9 cellular contexts compared by ENCODE assay signal in the genomic region with DNA sequence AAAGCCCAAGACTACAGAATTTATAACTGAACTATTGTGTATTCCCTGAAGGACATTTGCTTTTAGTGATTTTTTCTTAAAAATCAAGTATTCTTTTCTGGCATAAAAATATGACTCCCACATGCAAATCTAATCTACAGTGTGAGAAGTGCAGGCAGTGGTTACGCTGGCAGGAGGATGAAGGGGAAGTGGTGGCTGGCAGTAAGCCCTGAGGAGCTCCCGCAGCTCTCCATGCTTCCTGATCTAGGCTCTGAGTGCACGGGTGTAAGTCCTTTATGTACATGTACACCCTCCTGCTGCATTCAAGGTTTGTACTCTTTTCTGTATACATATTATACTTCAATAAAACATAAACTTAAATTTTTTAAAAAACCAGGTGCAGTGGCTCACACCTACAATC.
DNase-seq lines count a peak whose midpoint lies in the region; ATAC-seq and TF ChIP-seq lines count a peak whose summit lies in the region.
"Had no signal": no experiment of that assay in that cellular context is flagged by ENCODE, and none has a peak within 500 bp of the region (broad histone marks: within the 10 kb centered on the region; RNA-seq: fewer than 3 reads in every experiment).

No MANE protein-coding gene starts in this region.

- no peak for TF ChIP-seq POLR2A in esophagus squamous epithelium (IDR thresholded peaks at IDR 0.05)

- no peaks in the 10 kb centered on the region for H3K27me3 Mint-ChIP-seq in activated CD4-positive, alpha-beta memory T cell treated with anti-CD3 and anti-CD28 coated beads for 36 hours

- no peak overlapping the region for H3K18ac ChIP-seq in mesenchymal stem cell (ENCODE audit: low read depth in 1 of 2, low read length in 2 of 2)

- H3K79me1 ChIP-seq in mesenchymal stem cell (replicated peaks; ENCODE audit: low read length, poor library complexity, severe bottlenecking) = no peaks in the 10 kb centered on the region

- peak; percentile 75 for DNase-seq in CD1c-positive myeloid dendritic cell (ENCODE audit: extremely low spot score)
- peak; percentile 44 for DNase-seq in KG1 (lab: John Stamatoyannopoulos, UW)
- peak; percentile 23 for DNase-seq in activated CD4-positive, alpha-beta memory T cell treated with anti-CD3 and anti-CD28 coated beads for 36 hours
- DNase-seq in lower lobe of right lung = peak; percentile 66
- no peak for DNase-seq in NCI-H2029 (lab: John Stamatoyannopoulos, UW)
- DNase-seq in SHP77 (lab: John Stamatoyannopoulos, UW) = no peak
- DNase-seq in esophagus squamous epithelium (lab: John Stamatoyannopoulos, UW) = no peak
- DNase-seq in mesenchymal stem cell = no peak
- DNase-seq: hippocampal formation had no signal

- no peak overlapping the region for H4K91ac ChIP-seq in mesenchymal stem cell (ENCODE audit: low read length)

- CTCF ChIA-PET in activated CD4-positive, alpha-beta memory T cell treated with anti-CD3 and anti-CD28 coated beads for 36 hours (lab: Charles Lee) = interaction anchor here (1.0 to 1.8 kb wide), 3 partner anchors 10 to 665 kb away, joined by 3 to 10 read pairs (median 6); no protein-coding TSS in a partner anchor

- no peak overlapping the region for H3K4me2 ChIP-seq in mesenchymal stem cell (ENCODE audit: low read length, poor library complexity, severe bottlenecking)

- ATAC-seq in lower lobe of right lung = peak; percentile 73 to 81

- no peak overlapping the region for H4K8ac ChIP-seq in mesenchymal stem cell (ENCODE audit: low read length)

- no peak overlapping the region for H3K4me3 ChIP-seq in lower lobe of right lung
- H3K4me3 ChIP-seq in esophagus squamous epithelium = no peak overlapping the region
- no peak overlapping the region for H3K4me3 ChIP-seq in mesenchymal stem cell (ENCODE audit: insufficient read depth in 1 of 2, low read depth in 1 of 2, low read length in 2 of 2)

- H3K36me3 Mint-ChIP-seq in activated CD4-positive, alpha-beta memory T cell treated with anti-CD3 and anti-CD28 coated beads for 36 hours = peaks cover 3% of the 10 kb centered on the region

- H3K27ac ChIP-seq in lower lobe of right lung (no peak overlapping the region), esophagus squamous epithelium (no peak overlapping the region), mesenchymal stem cell (ENCODE audit: low read length, poor library complexity, severe bottlenecking) (no peak overlapping the region)

- no peak overlapping the region for H2AK5ac ChIP-seq in mesenchymal stem cell (ENCODE audit: low read length, severe bottlenecking)

- no peak for TF ChIP-seq CTCF in lower lobe of right lung (IDR thresholded peaks at IDR 0.05)
- no peak for TF ChIP-seq CTCF in esophagus squamous epithelium (IDR thresholded peaks at IDR 0.05)

- H3K4ac ChIP-seq in mesenchymal stem cell (ENCODE audit: low read depth in 1 of 2, low read length in 2 of 2) = no peak overlapping the region

- H3K9me3 ChIP-seq in lower lobe of right lung (no peaks in the 10 kb centered on the region), esophagus squamous epithelium (no peaks in the 10 kb centered on the region), mesenchymal stem cell (ENCODE audit: control insufficient read depth, low read length) (no peaks in the 10 kb centered on the region)

- no peaks in the 10 kb centered on the region for H3K27me3 ChIP-seq in lower lobe of right lung (ENCODE audit: low read depth)
- no peaks in the 10 kb centered on the region for H3K27me3 ChIP-seq in esophagus squamous epithelium
- no peaks in the 10 kb centered on the region for H3K27me3 ChIP-seq in mesenchymal stem cell (ENCODE audit: control insufficient read depth in 1 of 2, insufficient read depth in 1 of 2, low read length in 2 of 2)

- no peak overlapping the region for H2AFZ ChIP-seq in mesenchymal stem cell (ENCODE audit: low read depth, low read length)

- no peak overlapping the region for H2BK5ac ChIP-seq in mesenchymal stem cell (ENCODE audit: low read depth, low read length, poor library complexity, severe bottlenecking)

- H3K4me1 Mint-ChIP-seq in activated CD4-positive, alpha-beta memory T cell treated with anti-CD3 and anti-CD28 coated beads for 36 hours (ENCODE audit: low read depth) = peaks cover 26% of the 10 kb centered on the region

- H2BK15ac ChIP-seq in mesenchymal stem cell (ENCODE audit: low read depth, poor library complexity, severe bottlenecking) = no peak overlapping the region

- H3K27ac Mint-ChIP-seq in activated CD4-positive, alpha-beta memory T cell treated with anti-CD3 and anti-CD28 coated beads for 36 hours = no peak overlapping the region

- H3K14ac ChIP-seq in mesenchymal stem cell (ENCODE audit: low read length in 2 of 2) = no peak overlapping the region

- 34 to 52% methylated on average over 3 of the region's 3 CpGs for WGBS in esophagus squamous epithelium, 2 donors
- 82% methylated on average over 2 of the region's 3 CpGs for WGBS in mesenchymal stem cell

- no peak overlapping the region for H3K4me3 Mint-ChIP-seq in activated CD4-positive, alpha-beta memory T cell treated with anti-CD3 and anti-CD28 coated beads for 36 hours

- POLR2A ChIA-PET in activated CD4-positive, alpha-beta memory T cell treated with anti-CD3 and anti-CD28 coated beads for 36 hours (lab: Charles Lee) = no interaction called here

- H3K4me1 ChIP-seq in lower lobe of right lung (peaks cover 25% of the 10 kb centered on the region), esophagus squamous epithelium (peaks cover 0 to 20% (median 4%) of the 10 kb centered on the region in 3 donors), mesenchymal stem cell (ENCODE audit: control insufficient read depth, insufficient read depth, low read depth, low read length) (peaks cover 7% of the 10 kb centered on the region)

- H2BK12ac ChIP-seq in mesenchymal stem cell (ENCODE audit: low read length in 2 of 2) = no peak overlapping the region

- H3K9ac ChIP-seq in mesenchymal stem cell (ENCODE audit: low read length) = no peak overlapping the region

- intact Hi-C loops in activated CD4-positive, alpha-beta memory T cell treated with anti-CD3 and anti-CD28 coated beads for 36 hours (cut with micrococcal nuclease) = loop anchor here (5.0 to 10.0 kb wide), 4 partner anchors 112 to 662 kb away; no protein-coding TSS in a partner anchor
- intact Hi-C loops in lower lobe of right lung (cut with DNase I) (no loop called here), esophagus squamous epithelium (cut with DNase I) (loop anchor here (10.0 kb wide), 1 partner anchor 415 kb away; the partner anchor contains the start of genes CENPL and DARS2)

- H3K9me3 Mint-ChIP-seq in activated CD4-positive, alpha-beta memory T cell treated with anti-CD3 and anti-CD28 coated beads for 36 hours = no peaks in the 10 kb centered on the region

- H3K36me3 ChIP-seq in lower lobe of right lung = no peaks in the 10 kb centered on the region
- H3K36me3 ChIP-seq in esophagus squamous epithelium = no peaks in the 10 kb centered on the region
- peaks cover 2 to 5% of the 10 kb centered on the region in 2 experiments for H3K36me3 ChIP-seq in mesenchymal stem cell (ENCODE audit: control insufficient read depth in 1 of 2, insufficient read depth in 2 of 2, low read depth in 1 of 2, low read length in 2 of 2)

- no peak overlapping the region for H2BK120ac ChIP-seq in mesenchymal stem cell (ENCODE audit: low read depth, low read length)

- no peak overlapping the region for H3K23ac ChIP-seq in mesenchymal stem cell (ENCODE audit: low read length in 2 of 2)

Comparison
In these comparisons a context has a peak if more than half of its experiments do, and no peak if none do; other contexts are left out.
1. DNase-seq: peak in CD1c-positive myeloid dendritic cell (single experiment), KG1 (single experiment), activated CD4-positive, alpha-beta memory T cell treated with anti-CD3 and anti-CD28 coated beads for 36 hours (single experiment) and lower lobe of right lung (single experiment); none in NCI-H2029 (single experiment), SHP77 (0 of 2), esophagus squamous epithelium (single experiment) and mesenchymal stem cell (single experiment).